ENCODE assay signal across 8 cellular contexts in genomic region chr22:22357024-22357868, GRCh38.
DNase-seq lines count a peak whose midpoint lies in the region; ATAC-seq, FAIRE-seq and TF ChIP-seq lines count a peak whose summit lies in the region.

No MANE protein-coding gene starts in this region.

- no peak overlapping the region for H3K9ac ChIP-seq in HepG2 (ENCODE audit: insufficient read depth, low read depth, low read length)

- BruUV-seq in HepG2 (replicated peaks; lab: Mats Ljungman, UMichigan) = no TSS peak

- CTCF ChIA-PET in HepG2 (lab: Yijun Ruan, JAX; ENCODE audit: low intra/inter-chr PET ratio, low total read pairs) = interaction anchor here (1.2 to 1.4 kb wide), 2 partner anchors 74 to 150 kb away, joined by 3 read pairs; no protein-coding TSS in a partner anchor

- WGBS in HepG2 (ENCODE audit: low lambda C conversion rate) = 21% methylated on average over 8 of the region's 14 CpGs

- H3K4me2 ChIP-seq in HepG2 (ENCODE audit: low read depth, low read length) = 0 out of 2 replicates have a peak overlapping the region, but pooled peaks have one; percentile 1

- H3K27me3 ChIP-seq in HepG2 (ENCODE audit: control insufficient read depth in 1 of 2, insufficient read depth in 2 of 2, low read length in 2 of 2) = peaks cover 2 to 9% of the 10 kb centered on the region in 2 experiments; a peak in 2 of 5 replicates

- no peak for TF ChIP-seq EP300 in HepG2 (IDR thresholded peaks at IDR 0.05; ENCODE audit: low read depth in 2 of 2, low read length in 2 of 2)
- TF ChIP-seq EP300 in HepG2 (CRISPR knock-in tag; IDR thresholded peaks at IDR 0.05; ENCODE audit: borderline replicate concordance) = no peak

- no peak overlapping the region for H3K4me3 ChIP-seq in HepG2 (replicated peaks in 1 of 3; ENCODE audit: insufficient read depth in 1 of 3, low read depth in 2 of 3, low read length in 3 of 3)

- TF ChIP-seq RAD21 in HepG2 (CRISPR knock-in tag; IDR thresholded peaks at IDR 0.05) = peak; percentile 74

- POLR2A ChIA-PET in HepG2 (lab: Yijun Ruan, JAX) = no interaction called here

- no peaks in the 10 kb centered on the region for H3K36me3 ChIP-seq in HepG2 (replicated peaks in 1 of 2; ENCODE audit: control insufficient read depth in 1 of 2, insufficient read depth in 2 of 2, low read length in 2 of 2)

- peak; percentile 87 for TF ChIP-seq CTCF in HepG2 (CRISPR knock-in tag; IDR thresholded peaks at IDR 0.05)

- H2AFZ ChIP-seq in HepG2 (ENCODE audit: low read length) = no peak overlapping the region

- TF ChIP-seq POLR2A in HepG2 (IDR thresholded peaks at IDR 0.05; ENCODE audit: insufficient read depth in 1 of 2, low read depth in 2 of 2, low read length in 2 of 2) = no peak

- H3K27ac ChIP-seq in HepG2 (ENCODE audit: extremely low read length, insufficient read depth, low read length) = no peak overlapping the region

- H4K20me1 ChIP-seq in HepG2 (ENCODE audit: insufficient read depth, low read length) = no peaks in the 10 kb centered on the region

- no peaks in the 10 kb centered on the region for H3K4me1 ChIP-seq in HepG2 (ENCODE audit: insufficient read depth, low read length)

- FAIRE-seq in HepG2 (lab: Jason Lieb, UNC) = peak; percentile 59

- intact Hi-C loops in HepG2 (cut with micrococcal nuclease; ENCODE audit: unreplicated experiment) = no loop called here

- in situ Hi-C loops in HepG2 (cut with HindIII; ENCODE audit: extremely low pct_ligation_motif_present, low pct_unique_long_range_greater_than_20kb) = no loop called here

- ATAC-seq in HG03175 (IDR thresholded peaks at IDR 0.05; ENCODE audit: unreplicated experiment) = peak; percentile 58
- peak; percentile 72 to 79 for ATAC-seq in activated CD4-positive, CD25-positive, alpha-beta regulatory T cell treated with anti-CD3 and anti-CD28 coated beads, Interleukin-2, amount 50 U/mL, for 24 hours
- ATAC-seq in HepG2 = peak; percentile 98

- peak; percentile 55 for DNase-seq in SIG-M5 treated with dmso at 0.1 percent for 504 hours (lab: John Stamatoyannopoulos, UW; ENCODE audit: unreplicated experiment)
- no peak for DNase-seq in SIG-M5 (lab: John Stamatoyannopoulos, UW)
- DNase-seq in NCI-H226 = peak; percentile 7
- DNase-seq in cerebellum (ENCODE audit: low spot score) = peak; percentile 22
- peak; percentile 66 for DNase-seq in HepG2 (ENCODE audit: low spot score)
- DNase-seq in stimulated activated CD4-positive, alpha-beta T cell treated with anti-CD3 and anti-CD28 coated beads, TNF-alpha, amount 100 ng/mL, for 48 hours (ENCODE audit: low read depth in 3 of 3) = peak; percentile 63 to 91 (median 65)

- H3K9me3 ChIP-seq in HepG2 (ENCODE audit: low read length) = no peaks in the 10 kb centered on the region

- no peaks in the 10 kb centered on the region for H3K79me2 ChIP-seq in HepG2 (ENCODE audit: insufficient read depth, low read length)

TF ChIP-seq in HepG2, 621 proteins besides CTCF, POLR2A, EP300 and RAD21 (continues in another document):
- TF ChIP-seq ZNF124 (CRISPR knock-in tag; IDR thresholded peaks at IDR 0.05) (no peak), ZMYM2 (CRISPR knock-in tag; IDR thresholded peaks at IDR 0.05) (no peak), ZBTB14 (CRISPR knock-in tag; IDR thresholded peaks at IDR 0.05) (no peak), SMC3 (IDR thresholded peaks at IDR 0.05; ENCODE audit: low read length) (peak; percentile 60), FOXK1 (CRISPR knock-in tag; IDR thresholded peaks at IDR 0.05; ENCODE audit: borderline replicate concordance, low read depth) (no peak), ZNF329 (CRISPR knock-in tag; IDR thresholded peaks at IDR 0.05; ENCODE audit: low read depth) (no peak), XRCC5 (optimal IDR thresholded peaks at IDR 0.05; ENCODE audit: low read length) (peak; percentile 35), ZNF33B (CRISPR knock-in tag; IDR thresholded peaks at IDR 0.05) (no peak), ISX (CRISPR knock-in tag; conservative IDR thresholded peaks at IDR 0.05) (no peak), MAZ (IDR thresholded peaks at IDR 0.05; ENCODE audit: borderline replicate concordance, low read depth, low read length) (0 out of 2 replicates have a peak, but pooled peaks have one; percentile 21), MAZ (CRISPR knock-in tag; IDR thresholded peaks at IDR 0.05; ENCODE audit: low read depth) (no peak), ZNF597 (CRISPR knock-in tag; IDR thresholded peaks at IDR 0.05) (no peak), CHD4 (IDR thresholded peaks at IDR 0.05; ENCODE audit: borderline replicate concordance, low read length) (no peak), KDM5B (CRISPR knock-in tag; IDR thresholded peaks at IDR 0.05; ENCODE audit: borderline replicate concordance) (no peak), NCOA2 (CRISPR knock-in tag; IDR thresholded peaks at IDR 0.05) (no peak)
- TF ChIP-seq, protein P1, sequence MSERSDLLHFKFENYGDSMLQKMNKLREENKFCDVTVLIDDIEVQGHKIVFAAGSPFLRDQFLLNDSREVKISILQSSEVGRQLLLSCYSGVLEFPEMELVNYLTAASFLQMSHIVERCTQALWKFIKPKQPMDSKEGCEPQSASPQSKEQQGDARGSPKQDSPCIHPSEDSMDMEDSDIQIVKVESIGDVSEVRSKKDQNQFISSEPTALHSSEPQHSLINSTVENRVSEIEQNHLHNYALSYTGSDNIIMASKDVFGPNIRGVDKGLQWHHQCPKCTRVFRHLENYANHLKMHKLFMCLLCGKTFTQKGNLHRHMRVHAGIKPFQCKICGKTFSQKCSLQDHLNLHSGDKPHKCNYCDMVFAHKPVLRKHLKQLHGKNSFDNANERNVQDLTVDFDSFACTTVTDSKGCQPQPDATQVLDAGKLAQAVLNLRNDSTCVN (CRISPR knock-in tag; IDR thresholded peaks at IDR 0.05; ENCODE audit: borderline replicate concordance) = no peak
- TF ChIP-seq, protein P2, sequence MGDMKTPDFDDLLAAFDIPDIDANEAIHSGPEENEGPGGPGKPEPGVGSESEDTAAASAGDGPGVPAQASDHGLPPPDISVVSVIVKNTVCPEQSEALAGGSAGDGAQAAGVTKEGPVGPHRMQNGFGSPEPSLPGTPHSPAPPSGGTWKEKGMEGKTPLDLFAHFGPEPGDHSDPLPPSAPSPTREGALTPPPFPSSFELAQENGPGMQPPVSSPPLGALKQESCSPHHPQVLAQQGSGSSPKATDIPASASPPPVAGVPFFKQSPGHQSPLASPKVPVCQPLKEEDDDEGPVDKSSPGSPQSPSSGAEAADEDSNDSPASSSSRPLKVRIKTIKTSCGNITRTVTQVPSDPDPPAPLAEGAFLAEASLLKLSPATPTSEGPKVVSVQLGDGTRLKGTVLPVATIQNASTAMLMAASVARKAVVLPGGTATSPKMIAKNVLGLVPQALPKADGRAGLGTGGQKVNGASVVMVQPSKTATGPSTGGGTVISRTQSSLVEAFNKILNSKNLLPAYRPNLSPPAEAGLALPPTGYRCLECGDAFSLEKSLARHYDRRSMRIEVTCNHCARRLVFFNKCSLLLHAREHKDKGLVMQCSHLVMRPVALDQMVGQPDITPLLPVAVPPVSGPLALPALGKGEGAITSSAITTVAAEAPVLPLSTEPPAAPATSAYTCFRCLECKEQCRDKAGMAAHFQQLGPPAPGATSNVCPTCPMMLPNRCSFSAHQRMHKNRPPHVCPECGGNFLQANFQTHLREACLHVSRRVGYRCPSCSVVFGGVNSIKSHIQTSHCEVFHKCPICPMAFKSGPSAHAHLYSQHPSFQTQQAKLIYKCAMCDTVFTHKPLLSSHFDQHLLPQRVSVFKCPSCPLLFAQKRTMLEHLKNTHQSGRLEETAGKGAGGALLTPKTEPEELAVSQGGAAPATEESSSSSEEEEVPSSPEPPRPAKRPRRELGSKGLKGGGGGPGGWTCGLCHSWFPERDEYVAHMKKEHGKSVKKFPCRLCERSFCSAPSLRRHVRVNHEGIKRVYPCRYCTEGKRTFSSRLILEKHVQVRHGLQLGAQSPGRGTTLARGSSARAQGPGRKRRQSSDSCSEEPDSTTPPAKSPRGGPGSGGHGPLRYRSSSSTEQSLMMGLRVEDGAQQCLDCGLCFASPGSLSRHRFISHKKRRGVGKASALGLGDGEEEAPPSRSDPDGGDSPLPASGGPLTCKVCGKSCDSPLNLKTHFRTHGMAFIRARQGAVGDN (CRISPR knock-in tag; IDR thresholded peaks at IDR 0.05) = peak; percentile 9; the same call in 1 of the 2 replicates
- TF ChIP-seq, protein P3, sequence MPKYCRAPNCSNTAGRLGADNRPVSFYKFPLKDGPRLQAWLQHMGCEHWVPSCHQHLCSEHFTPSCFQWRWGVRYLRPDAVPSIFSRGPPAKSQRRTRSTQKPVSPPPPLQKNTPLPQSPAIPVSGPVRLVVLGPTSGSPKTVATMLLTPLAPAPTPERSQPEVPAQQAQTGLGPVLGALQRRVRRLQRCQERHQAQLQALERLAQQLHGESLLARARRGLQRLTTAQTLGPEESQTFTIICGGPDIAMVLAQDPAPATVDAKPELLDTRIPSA (CRISPR knock-in tag; IDR thresholded peaks at IDR 0.05; ENCODE audit: borderline replicate concordance) = no peak
